In the genomic region with DNA sequence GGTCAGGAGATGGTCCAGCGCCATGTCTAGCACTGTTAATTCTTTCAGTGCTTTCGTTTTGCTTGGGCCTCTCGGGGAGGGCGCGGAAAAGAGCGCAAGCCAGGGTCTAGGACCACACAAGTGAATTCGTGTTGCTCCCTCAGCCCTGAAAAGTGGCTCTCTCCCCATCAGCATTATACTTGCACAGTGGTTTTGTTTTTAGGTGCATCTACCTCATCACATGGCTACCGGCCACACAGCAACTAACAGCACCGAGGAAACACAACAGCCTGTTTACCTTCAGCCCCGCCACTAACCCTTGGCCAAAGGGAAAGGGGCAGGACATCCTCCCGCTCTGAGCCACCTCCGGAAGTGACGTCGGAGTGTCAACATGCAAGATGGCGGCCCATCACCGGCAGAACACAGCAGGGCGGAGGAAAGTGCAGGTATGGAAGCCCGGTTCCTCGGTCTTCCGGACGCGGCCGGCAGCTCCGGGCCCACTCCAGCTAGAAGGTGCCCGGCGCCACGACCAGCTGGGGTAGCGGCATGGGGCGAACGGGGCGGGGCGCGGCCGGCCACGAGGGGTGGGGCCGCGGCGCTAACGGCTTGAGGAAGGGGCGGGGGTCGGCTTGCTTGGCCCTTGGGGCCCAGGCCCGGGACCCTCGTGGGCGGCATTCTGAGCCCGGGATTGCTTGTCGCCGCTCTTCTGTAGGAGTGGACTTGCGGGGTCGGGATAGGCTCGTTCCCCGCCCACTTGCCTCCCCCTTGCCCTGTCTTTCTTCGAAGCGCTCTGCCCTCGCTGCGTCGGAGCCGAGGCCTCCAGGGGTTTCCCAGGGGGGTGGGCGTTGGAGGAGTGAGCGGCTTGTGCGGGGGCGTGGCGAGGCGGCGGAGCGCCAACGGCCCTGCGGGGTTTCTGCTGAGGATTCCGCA, we compare ENCODE assay signal across 1 cellular context.
TF ChIP-seq lines count a peak whose summit lies in the region.

A gene (minus strand): TSS at position 296 of the 909 bp plus-strand sequence. CDS start 101,582 bp downstream, outside the sequence.
A gene (plus strand): TSS at position 368 of the 909 bp plus-strand sequence. CDS start 10 bp downstream, at position 378.

TF ChIP-seq in HEK293T, 16 proteins besides CTCF, POLR2A, EP300 and RAD21 (continued from another document):
- TF ChIP-seq, protein P1, sequence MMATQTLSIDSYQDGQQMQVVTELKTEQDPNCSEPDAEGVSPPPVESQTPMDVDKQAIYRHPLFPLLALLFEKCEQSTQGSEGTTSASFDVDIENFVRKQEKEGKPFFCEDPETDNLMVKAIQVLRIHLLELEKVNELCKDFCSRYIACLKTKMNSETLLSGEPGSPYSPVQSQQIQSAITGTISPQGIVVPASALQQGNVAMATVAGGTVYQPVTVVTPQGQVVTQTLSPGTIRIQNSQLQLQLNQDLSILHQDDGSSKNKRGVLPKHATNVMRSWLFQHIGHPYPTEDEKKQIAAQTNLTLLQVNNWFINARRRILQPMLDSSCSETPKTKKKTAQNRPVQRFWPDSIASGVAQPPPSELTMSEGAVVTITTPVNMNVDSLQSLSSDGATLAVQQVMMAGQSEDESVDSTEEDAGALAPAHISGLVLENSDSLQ (IDR thresholded peaks at IDR 0.05) = peak; percentile 73
- no peak for TF ChIP-seq SUZ12 (IDR thresholded peaks at IDR 0.05)
- no peak for TF ChIP-seq HDGF (IDR thresholded peaks at IDR 0.05; ENCODE audit: borderline replicate concordance)
- TF ChIP-seq NFRKB (IDR thresholded peaks at IDR 0.05) = peak; percentile 74
- peak; percentile 72; the same call in 1 of the 2 replicates for TF ChIP-seq ELF4 (IDR thresholded peaks at IDR 0.05)
TF ChIP-seq in HEK293T: peak in this region for 6.
